ENCODE assay signal across 21 cellular contexts in genomic region chr20:2902818-2903217, GRCh38.
"Had no signal": no experiment of that assay in that cellular context is flagged by ENCODE, and none has a peak within 500 bp of the region (broad histone marks: within the 10 kb centered on the region; RNA-seq: fewer than 3 reads in every experiment).

No MANE protein-coding gene starts in this region.

- H3K36me3 ChIP-seq: colonic mucosa, esophagus muscularis mucosa, gastroesophageal sphincter, heart left ventricle, left lung, lower lobe of right lung had no signal

- H3K9me3 ChIP-seq: colonic mucosa, esophagus muscularis mucosa, gastroesophageal sphincter, heart left ventricle, left lung, lower lobe of right lung, mucosa of descending colon had no signal

- FAIRE-seq: endometrium, frontal cortex, keratinocyte had no signal

- H3K27ac ChIP-seq: colonic mucosa, esophagus muscularis mucosa, foreskin keratinocyte, gastroesophageal sphincter, hepatocyte, left lung, lower lobe of right lung had no signal

- H3K4me2 ChIP-seq: hepatocyte had no signal

- DNase-seq: colonic mucosa; cortex of kidney; effector CD8-positive, alpha-beta T cell; effector memory CD8-positive, alpha-beta T cell; endodermal cell; foreskin keratinocyte; heart left ventricle; immature natural killer cell; left cardiac atrium; left lung; left ventricle myocardium superior; lower lobe of right lung; mesenchymal stem cell; mucosa of descending colon; naive B cell had no signal

- H3K27me3 ChIP-seq: colonic mucosa, esophagus muscularis mucosa, foreskin keratinocyte, gastroesophageal sphincter, heart left ventricle, hepatocyte, left lung had no signal

- H2AFZ ChIP-seq: hepatocyte had no signal

- H3K4me1 ChIP-seq: colonic mucosa, foreskin keratinocyte had no signal

- ATAC-seq: effector memory CD8-positive, alpha-beta T cell; foreskin keratinocyte; gastroesophageal sphincter; heart left ventricle; left cardiac atrium; left lung; left ventricle myocardium superior; lower lobe of right lung; mucosa of descending colon had no signal

- H3K4me3 ChIP-seq: colonic mucosa, esophagus muscularis mucosa, gastroesophageal sphincter, heart left ventricle, hepatocyte, left lung, lower lobe of right lung, mucosa of descending colon had no signal
